ENCODE assay signal across 9 cellular contexts in the genomic region with DNA sequence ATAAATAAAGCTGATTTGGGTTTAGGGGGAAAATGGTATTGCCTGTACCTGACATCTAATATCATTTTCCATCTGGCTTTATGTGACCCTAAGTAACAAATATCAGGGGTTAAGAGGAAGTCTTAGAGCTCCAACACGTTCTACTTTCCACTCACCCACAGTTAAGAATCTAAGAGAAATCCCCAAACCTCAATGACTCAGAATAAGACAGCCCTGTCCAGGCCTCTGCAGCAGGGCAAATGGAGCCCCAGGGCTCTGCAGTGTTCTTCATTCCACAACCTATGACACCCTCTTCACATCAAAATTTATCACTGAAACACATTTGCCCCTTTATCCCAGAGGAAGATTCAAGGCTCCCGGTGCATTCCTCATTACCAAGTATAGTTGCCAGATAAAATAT. TPM values are rescaled to one million over a fixed set of nuclear protein-coding genes. Genes with fewer than 3 reads are reported as not detected.
A peak's percentile ranks its signal among the peaks of the same experiment; 100 is the strongest.
DNase-seq lines count a peak whose midpoint lies in the region; ATAC-seq, FAIRE-seq and TF ChIP-seq lines count a peak whose summit lies in the region.
"Had no signal": no experiment of that assay in that cellular context is flagged by ENCODE, and none has a peak within 500 bp of the region (broad histone marks: within the 10 kb centered on the region; RNA-seq: fewer than 3 reads in every experiment).

No MANE protein-coding gene starts in this region.

- SMC1A ChIA-PET in GM12878 (lab: Charles Lee; ENCODE audit: uncharacterized antibody, unreplicated experiment) = interaction anchor here (0.6 to 1.6 kb wide), 7 partner anchors 9 to 177 kb away, joined by 3 to 5 read pairs (median 3); no protein-coding TSS in a partner anchor

- H3K79me2 ChIP-seq in GM12878 (ENCODE audit: control insufficient read depth, insufficient read depth, low read length) = no peaks in the 10 kb centered on the region

- CTCF ChIA-PET in GM12878 (lab: Yijun Ruan, JAX) = interaction anchor here (1.2 to 1.4 kb wide), 2 partner anchors 31 to 37 kb away, joined by 3 to 4 read pairs; no protein-coding TSS in a partner anchor

- H3K4me3 ChIP-seq in GM12878 = no peak overlapping the region
- H3K4me3 ChIP-seq: skin epidermis had no signal

- no peaks in the 10 kb centered on the region for H3K4me1 ChIP-seq in GM12878 (ENCODE audit: control insufficient read depth, insufficient read depth, low read length)

- DNase-seq in GDM1 (lab: John Stamatoyannopoulos, UW) = peak; percentile 18
- DNase-seq in GM12878 (ENCODE audit: low read depth, low spot score) = peak; percentile 45
- no peak for DNase-seq in NCI-H345 treated with DMSO at 0.1 percent for 48 hours (lab: John Stamatoyannopoulos, UW; ENCODE audit: unreplicated experiment)
- DNase-seq in COLO829 (ENCODE audit: low spot score) = no peak
- DNase-seq in NCI-H82 treated with DMSO at 0.1 percent for 48 hours (lab: John Stamatoyannopoulos, UW; ENCODE audit: unreplicated experiment) = no peak
- DNase-seq in NCI-H510A (lab: John Stamatoyannopoulos, UW) = no peak

- no peaks in the 10 kb centered on the region for H3K27me3 ChIP-seq in GM12878 (replicated peaks in 1 of 2; ENCODE audit: control insufficient read depth in 2 of 2, insufficient read depth in 2 of 2, low read length in 1 of 2)

- in situ Hi-C loops in GM12878 (cut with MboI) = no loop called here

- no peaks in the 10 kb centered on the region for H4K20me1 ChIP-seq in GM12878 (ENCODE audit: control insufficient read depth, insufficient read depth)

- no peak for TF ChIP-seq POLR2A in GM12878 (IDR thresholded peaks at IDR 0.05; ENCODE audit: low read depth, low read length)

- H3K27ac ChIP-seq in GM12878 (ENCODE audit: control insufficient read depth, insufficient read depth) = no peak overlapping the region
- H3K27ac ChIP-seq: skin epidermis had no signal

- H3K4me2 ChIP-seq in GM12878 (ENCODE audit: control insufficient read depth, insufficient read depth) = no peak overlapping the region

- TF ChIP-seq CTCF in GM12878 (IDR thresholded peaks at IDR 0.05 in 2 of 3, conservative IDR thresholded peaks at IDR 0.05 in 1 of 3; ENCODE audit: control insufficient read depth in 2 of 3, extremely low read depth in 1 of 3, insufficient read depth in 1 of 3, low read depth in 3 of 3, low read length in 3 of 3) = no peak

- POLR2A ChIA-PET in GM12878 (lab: Charles Lee) = interaction anchor here (0.6 to 1.1 kb wide), 3 partner anchors 10 to 233 kb away, joined by 3 to 4 read pairs (median 3); no protein-coding TSS in a partner anchor

- 0% methylated on average over 2 of the region's 2 CpGs for WGBS in GM12878 (ENCODE audit: insufficient coverage, insufficient replicate concordance, low lambda C conversion rate, missing lambda C conversion rate)

- RAD21 ChIA-PET in GM12878 (lab: Charles Lee; ENCODE audit: unreplicated experiment) = interaction anchor here (0.5 to 1.0 kb wide), 4 partner anchors 12 to 176 kb away, joined by 3 to 5 read pairs (median 3); no protein-coding TSS in a partner anchor

- H3K9me3 ChIP-seq in GM12878 (replicated peaks; ENCODE audit: control insufficient read depth, insufficient read depth, low read length) = no peaks in the 10 kb centered on the region

- H3K36me3 ChIP-seq in GM12878 (ENCODE audit: control insufficient read depth in 2 of 2, insufficient read depth in 2 of 2, low read length in 1 of 2) = no peaks in the 10 kb centered on the region

- FAIRE-seq in GM12878 (lab: Jason Lieb, UNC) = peak; percentile 38

- peak; percentile 98 for ATAC-seq in GM21526 (IDR thresholded peaks at IDR 0.05; ENCODE audit: low FRiP score, unreplicated experiment)
- peak; percentile 99 for ATAC-seq in HG03575 (IDR thresholded peaks at IDR 0.05; ENCODE audit: extremely low read depth, insufficient number of reproducible peaks, low FRiP score, unreplicated experiment)
- peak; percentile 99 for ATAC-seq in GM12878

- no peak overlapping the region for H2AFZ ChIP-seq in GM12878 (ENCODE audit: control insufficient read depth, low read depth, low read length)

- no peak for TF ChIP-seq RAD21 in GM12878 (IDR thresholded peaks at IDR 0.05; ENCODE audit: insufficient read depth, low read depth, low read length)

- BruUV-seq in GM12878 (replicated peaks; lab: Mats Ljungman, UMichigan) = no TSS peak

- no peak overlapping the region for H3K9ac ChIP-seq in GM12878 (ENCODE audit: control insufficient read depth, insufficient read depth, low read length)

- intact Hi-C loops in GM12878 (cut with micrococcal nuclease; ENCODE audit: unreplicated experiment) = no loop called here

- TF ChIP-seq EP300 in GM12878 (IDR thresholded peaks at IDR 0.05; ENCODE audit: borderline replicate concordance in 1 of 2, control insufficient read depth in 1 of 2, low read depth in 2 of 2, low read length in 2 of 2) = peak; percentile 74 to 93; a peak in 3 of 4 replicates

TF ChIP-seq in GM12878, 131 proteins besides CTCF, POLR2A, EP300 and RAD21 (continues in another document):
- TF ChIP-seq TAF1 (IDR thresholded peaks at IDR 0.05; ENCODE audit: borderline replicate concordance, low read depth, low read length) = no peak
- peak; percentile 78 for TF ChIP-seq NFIC (IDR thresholded peaks at IDR 0.05; ENCODE audit: low read depth, low read length)
- no peak for TF ChIP-seq POLR2AphosphoS2 (IDR thresholded peaks at IDR 0.05; ENCODE audit: low read depth, low read length)
- no peak for TF ChIP-seq NFYA (IDR thresholded peaks at IDR 0.05; ENCODE audit: borderline replicate concordance, low read depth, low read length)
- peak; percentile 67 for TF ChIP-seq SPI1 (IDR thresholded peaks at IDR 0.05; ENCODE audit: borderline replicate concordance, insufficient read depth, low read depth, low read length)
- TF ChIP-seq SMARCA5 (IDR thresholded peaks at IDR 0.05) = no peak
- TF ChIP-seq MTA3 (IDR thresholded peaks at IDR 0.05; ENCODE audit: borderline replicate concordance, low read length) = peak; percentile 75; the same call in 1 of the 2 replicates
- TF ChIP-seq, protein P1, sequence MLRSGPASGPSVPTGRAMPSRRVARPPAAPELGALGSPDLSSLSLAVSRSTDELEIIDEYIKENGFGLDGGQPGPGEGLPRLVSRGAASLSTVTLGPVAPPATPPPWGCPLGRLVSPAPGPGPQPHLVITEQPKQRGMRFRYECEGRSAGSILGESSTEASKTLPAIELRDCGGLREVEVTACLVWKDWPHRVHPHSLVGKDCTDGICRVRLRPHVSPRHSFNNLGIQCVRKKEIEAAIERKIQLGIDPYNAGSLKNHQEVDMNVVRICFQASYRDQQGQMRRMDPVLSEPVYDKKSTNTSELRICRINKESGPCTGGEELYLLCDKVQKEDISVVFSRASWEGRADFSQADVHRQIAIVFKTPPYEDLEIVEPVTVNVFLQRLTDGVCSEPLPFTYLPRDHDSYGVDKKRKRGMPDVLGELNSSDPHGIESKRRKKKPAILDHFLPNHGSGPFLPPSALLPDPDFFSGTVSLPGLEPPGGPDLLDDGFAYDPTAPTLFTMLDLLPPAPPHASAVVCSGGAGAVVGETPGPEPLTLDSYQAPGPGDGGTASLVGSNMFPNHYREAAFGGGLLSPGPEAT (IDR thresholded peaks at IDR 0.05; ENCODE audit: low read depth) = peak; percentile 97
- TF ChIP-seq HDAC2 (IDR thresholded peaks at IDR 0.05) = no peak
- 0 out of 2 replicates have a peak, but pooled peaks have one; percentile 64 for TF ChIP-seq RCOR1 (conservative IDR thresholded peaks at IDR 0.05; ENCODE audit: low read depth, low read length)
- peak; percentile 88 for TF ChIP-seq BCL11A (IDR thresholded peaks at IDR 0.05; ENCODE audit: low read depth, low read length)
- TF ChIP-seq NR2F1 (conservative IDR thresholded peaks at IDR 0.05) = peak; percentile 88
- peak; percentile 95 for TF ChIP-seq IRF4 (IDR thresholded peaks at IDR 0.05; ENCODE audit: low read depth, low read length)
- TF ChIP-seq BACH1 (IDR thresholded peaks at IDR 0.05; ENCODE audit: borderline replicate concordance) = peak; percentile 63; the same call in 1 of the 2 replicates
- peak; percentile 62; the same call in 1 of the 2 replicates for TF ChIP-seq YY1 (IDR thresholded peaks at IDR 0.05; ENCODE audit: low read depth, low read length)
- TF ChIP-seq IKZF2 (IDR thresholded peaks at IDR 0.05) = peak; percentile 92 to 93
- TF ChIP-seq SMAD1 (IDR thresholded peaks at IDR 0.05; ENCODE audit: low read depth, partially characterized antibody) = no peak
- peak; percentile 45; the same call in 1 of the 2 replicates for TF ChIP-seq NBN (IDR thresholded peaks at IDR 0.05)
- peak; percentile 63 for TF ChIP-seq PAX5 (IDR thresholded peaks at IDR 0.05; ENCODE audit: borderline replicate concordance, low read depth, low read length)
- TF ChIP-seq STAT3 (IDR thresholded peaks at IDR 0.05; ENCODE audit: low read depth, low read length) = no peak

RNA-seq across cellular contexts. Expression of a gene that starts 20.3 kb away (rescaled TPM):
- 1.1 and 1.9 TPM in 2 replicates for total RNA-seq in GM12878 (2013; cell fraction: nucleolus; rRNA removed)
- total RNA-seq in GM12878 (2014; rRNA removed) = 0.51 and 0.54 TPM in 2 replicates
- 0.49 and 0.60 TPM in 2 replicates for total RNA-seq in GM12878 (2014; rRNA removed; fragmentation: Illumina TruSeq; extraction: Trizol)
- 0.41 and 0.48 TPM in 2 replicates for total RNA-seq in GM12878 (2021)
- polyA plus RNA-seq in GM12878 (2011; ENCODE audit: low read depth) = 0.39 TPM
- polyA plus RNA-seq in GM12878 (2011; rRNA removed) = 9.6 and 12.2 TPM in 2 replicates
- 4.1 and 5.5 TPM in 2 replicates for polyA plus RNA-seq in GM12878 (2011; cell fraction: cytosol; rRNA removed)
- polyA plus RNA-seq in GM12878 (2011; cell fraction: nucleus; rRNA removed) = 9.5 and 10.9 TPM in 2 replicates
- polyA plus RNA-seq in GM12878 (2012) = 0.58 and 1.0 TPM in 2 replicates
- polyA plus RNA-seq in GM12878 (2014; fragmentation: Illumina TruSeq; extraction: Trizol) = 0.57 and 1.3 TPM in 2 replicates
- polyA plus RNA-seq in GM12878 (2014; fragmentation: Nextera tagmentation; extraction: Ambion mirVana) = under 1 TPM; 0.40 to 0.53 TPM
- 0.27 and 0.63 TPM in 2 replicates for polyA plus RNA-seq in GM12878 (2014; rRNA removed)
- under 1 TPM; 0.25 to 0.47 TPM for polyA plus RNA-seq in GM12878 (2016; fragmentation: Nextera tagmentation; extraction: Ambion mirVana)
- polyA minus RNA-seq in GM12878 (2011; rRNA and poly(A)+ RNA removed) = 7.7 and 8.0 TPM in 2 replicates
- 4.1 and 8.2 TPM in 2 replicates for polyA minus RNA-seq in GM12878 (2011; cell fraction: cytosol; rRNA and poly(A)+ RNA removed)
- polyA minus RNA-seq in GM12878 (2011; cell fraction: nucleus; rRNA and poly(A)+ RNA removed) = 7.5 and 8.5 TPM in 2 replicates

Comparison
In these comparisons a context has a peak if more than half of its experiments do, and no peak if none do; other contexts are left out.
1. DNase-seq: peak in GDM1 (single experiment) and GM12878 (single experiment); none in NCI-H345 treated with DMSO at 0.1 percent for 48 hours (single experiment), COLO829 (single experiment), NCI-H82 treated with DMSO at 0.1 percent for 48 hours (single experiment) and NCI-H510A (single experiment).
2. Peak in every context shown above with its lines, with median percentiles within 50 percentile points of each other: ATAC-seq.